In genomic region chr4:122765702-122766352, GRCh38 we compare ENCODE assay signal across 1 cellular context.
TF ChIP-seq lines count a peak whose summit lies in the region.

No MANE protein-coding gene starts in this region.

TF ChIP-seq in SK-N-SH, 30 proteins besides CTCF, POLR2A, EP300 and RAD21 (continued from another document):
- TF ChIP-seq, protein P1, sequence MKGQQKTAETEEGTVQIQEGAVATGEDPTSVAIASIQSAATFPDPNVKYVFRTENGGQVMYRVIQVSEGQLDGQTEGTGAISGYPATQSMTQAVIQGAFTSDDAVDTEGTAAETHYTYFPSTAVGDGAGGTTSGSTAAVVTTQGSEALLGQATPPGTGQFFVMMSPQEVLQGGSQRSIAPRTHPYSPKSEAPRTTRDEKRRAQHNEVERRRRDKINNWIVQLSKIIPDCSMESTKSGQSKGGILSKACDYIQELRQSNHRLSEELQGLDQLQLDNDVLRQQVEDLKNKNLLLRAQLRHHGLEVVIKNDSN (IDR thresholded peaks at IDR 0.05; ENCODE audit: borderline replicate concordance, low read depth), result no peak
- TF ChIP-seq FOXJ3 (CRISPR knock-in tag; IDR thresholded peaks at IDR 0.05) (no peak), SMC3 (IDR thresholded peaks at IDR 0.05; ENCODE audit: low read depth, low read length) (no peak), CHD2 (IDR thresholded peaks at IDR 0.05; ENCODE audit: low read length, partially characterized antibody) (no peak), GABPA (IDR thresholded peaks at IDR 0.05; ENCODE audit: low read depth) (no peak), ZBTB33 (IDR thresholded peaks at IDR 0.05; ENCODE audit: borderline replicate concordance, low read depth) (no peak), USF2 (IDR thresholded peaks at IDR 0.05; ENCODE audit: borderline replicate concordance, low read depth, low read length) (no peak), NRF1 (IDR thresholded peaks at IDR 0.05; ENCODE audit: low read depth, low read length) (no peak), MAX (IDR thresholded peaks at IDR 0.05; ENCODE audit: low read depth) (no peak), GATA2 (CRISPR knock-in tag; IDR thresholded peaks at IDR 0.05) (no peak), REST (IDR thresholded peaks at IDR 0.05; ENCODE audit: low read depth, low read length) (no peak), YY1 (IDR thresholded peaks at IDR 0.05; ENCODE audit: low read depth) (no peak), JUND (IDR thresholded peaks at IDR 0.05) (peak; percentile 52)
- TF ChIP-seq, protein P2, sequence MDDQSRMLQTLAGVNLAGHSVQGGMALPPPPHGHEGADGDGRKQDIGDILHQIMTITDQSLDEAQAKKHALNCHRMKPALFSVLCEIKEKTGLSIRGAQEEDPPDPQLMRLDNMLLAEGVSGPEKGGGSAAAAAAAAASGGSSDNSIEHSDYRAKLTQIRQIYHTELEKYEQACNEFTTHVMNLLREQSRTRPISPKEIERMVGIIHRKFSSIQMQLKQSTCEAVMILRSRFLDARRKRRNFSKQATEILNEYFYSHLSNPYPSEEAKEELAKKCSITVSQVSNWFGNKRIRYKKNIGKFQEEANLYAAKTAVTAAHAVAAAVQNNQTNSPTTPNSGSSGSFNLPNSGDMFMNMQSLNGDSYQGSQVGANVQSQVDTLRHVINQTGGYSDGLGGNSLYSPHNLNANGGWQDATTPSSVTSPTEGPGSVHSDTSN (IDR thresholded peaks at IDR 0.05), result 0 out of 2 replicates have a peak, but pooled peaks have one; percentile 31
